2 cellular contexts compared by ENCODE assay signal in the genomic region with DNA sequence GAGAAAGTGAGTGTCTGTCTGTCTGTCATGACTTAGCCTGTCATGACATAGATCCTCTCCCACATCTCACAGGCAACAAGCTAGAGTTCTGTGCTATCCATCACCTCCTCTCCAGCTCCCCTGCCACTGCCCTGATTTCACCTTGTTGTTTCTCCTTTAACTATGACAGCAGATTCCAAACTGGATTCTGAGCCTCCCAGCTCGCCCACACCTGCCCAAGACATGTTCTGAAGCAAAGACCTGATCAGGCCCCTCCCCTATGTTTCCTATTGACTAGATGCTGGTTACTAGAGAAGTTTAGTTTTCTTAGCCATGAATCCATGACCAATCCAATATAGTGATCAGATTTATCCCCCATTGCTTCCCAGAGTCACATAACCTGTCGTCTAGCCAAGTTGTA.
TF ChIP-seq lines count a peak whose summit lies in the region.

No MANE protein-coding gene starts in this region.

TF ChIP-seq in SK-N-SH, 30 proteins besides CTCF, POLR2A, EP300 and RAD21 (continued from another document):
- TF ChIP-seq SMC3 (IDR thresholded peaks at IDR 0.05; ENCODE audit: low read depth, low read length), result no peak
- TF ChIP-seq, protein P1, sequence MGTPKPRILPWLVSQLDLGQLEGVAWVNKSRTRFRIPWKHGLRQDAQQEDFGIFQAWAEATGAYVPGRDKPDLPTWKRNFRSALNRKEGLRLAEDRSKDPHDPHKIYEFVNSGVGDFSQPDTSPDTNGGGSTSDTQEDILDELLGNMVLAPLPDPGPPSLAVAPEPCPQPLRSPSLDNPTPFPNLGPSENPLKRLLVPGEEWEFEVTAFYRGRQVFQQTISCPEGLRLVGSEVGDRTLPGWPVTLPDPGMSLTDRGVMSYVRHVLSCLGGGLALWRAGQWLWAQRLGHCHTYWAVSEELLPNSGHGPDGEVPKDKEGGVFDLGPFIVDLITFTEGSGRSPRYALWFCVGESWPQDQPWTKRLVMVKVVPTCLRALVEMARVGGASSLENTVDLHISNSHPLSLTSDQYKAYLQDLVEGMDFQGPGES (IDR thresholded peaks at IDR 0.05; ENCODE audit: low read depth, low read length), result no peak
- TF ChIP-seq FOXM1 (IDR thresholded peaks at IDR 0.05; ENCODE audit: low read depth), result no peak
- TF ChIP-seq SIN3A (IDR thresholded peaks at IDR 0.05; ENCODE audit: borderline replicate concordance, low read depth, low read length), result no peak

TF ChIP-seq in SK-N-SH treated with all-trans-retinoic acid at 6 μM for 48 hours, 23 proteins besides CTCF, POLR2A, EP300 and RAD21 (continued from another document):
- TF ChIP-seq, protein P2, sequence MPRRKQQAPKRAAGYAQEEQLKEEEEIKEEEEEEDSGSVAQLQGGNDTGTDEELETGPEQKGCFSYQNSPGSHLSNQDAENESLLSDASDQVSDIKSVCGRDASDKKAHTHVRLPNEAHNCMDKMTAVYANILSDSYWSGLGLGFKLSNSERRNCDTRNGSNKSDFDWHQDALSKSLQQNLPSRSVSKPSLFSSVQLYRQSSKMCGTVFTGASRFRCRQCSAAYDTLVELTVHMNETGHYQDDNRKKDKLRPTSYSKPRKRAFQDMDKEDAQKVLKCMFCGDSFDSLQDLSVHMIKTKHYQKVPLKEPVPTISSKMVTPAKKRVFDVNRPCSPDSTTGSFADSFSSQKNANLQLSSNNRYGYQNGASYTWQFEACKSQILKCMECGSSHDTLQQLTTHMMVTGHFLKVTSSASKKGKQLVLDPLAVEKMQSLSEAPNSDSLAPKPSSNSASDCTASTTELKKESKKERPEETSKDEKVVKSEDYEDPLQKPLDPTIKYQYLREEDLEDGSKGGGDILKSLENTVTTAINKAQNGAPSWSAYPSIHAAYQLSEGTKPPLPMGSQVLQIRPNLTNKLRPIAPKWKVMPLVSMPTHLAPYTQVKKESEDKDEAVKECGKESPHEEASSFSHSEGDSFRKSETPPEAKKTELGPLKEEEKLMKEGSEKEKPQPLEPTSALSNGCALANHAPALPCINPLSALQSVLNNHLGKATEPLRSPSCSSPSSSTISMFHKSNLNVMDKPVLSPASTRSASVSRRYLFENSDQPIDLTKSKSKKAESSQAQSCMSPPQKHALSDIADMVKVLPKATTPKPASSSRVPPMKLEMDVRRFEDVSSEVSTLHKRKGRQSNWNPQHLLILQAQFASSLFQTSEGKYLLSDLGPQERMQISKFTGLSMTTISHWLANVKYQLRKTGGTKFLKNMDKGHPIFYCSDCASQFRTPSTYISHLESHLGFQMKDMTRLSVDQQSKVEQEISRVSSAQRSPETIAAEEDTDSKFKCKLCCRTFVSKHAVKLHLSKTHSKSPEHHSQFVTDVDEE (CRISPR knock-in tag; IDR thresholded peaks at IDR 0.05), result no peak
- TF ChIP-seq, protein P3, sequence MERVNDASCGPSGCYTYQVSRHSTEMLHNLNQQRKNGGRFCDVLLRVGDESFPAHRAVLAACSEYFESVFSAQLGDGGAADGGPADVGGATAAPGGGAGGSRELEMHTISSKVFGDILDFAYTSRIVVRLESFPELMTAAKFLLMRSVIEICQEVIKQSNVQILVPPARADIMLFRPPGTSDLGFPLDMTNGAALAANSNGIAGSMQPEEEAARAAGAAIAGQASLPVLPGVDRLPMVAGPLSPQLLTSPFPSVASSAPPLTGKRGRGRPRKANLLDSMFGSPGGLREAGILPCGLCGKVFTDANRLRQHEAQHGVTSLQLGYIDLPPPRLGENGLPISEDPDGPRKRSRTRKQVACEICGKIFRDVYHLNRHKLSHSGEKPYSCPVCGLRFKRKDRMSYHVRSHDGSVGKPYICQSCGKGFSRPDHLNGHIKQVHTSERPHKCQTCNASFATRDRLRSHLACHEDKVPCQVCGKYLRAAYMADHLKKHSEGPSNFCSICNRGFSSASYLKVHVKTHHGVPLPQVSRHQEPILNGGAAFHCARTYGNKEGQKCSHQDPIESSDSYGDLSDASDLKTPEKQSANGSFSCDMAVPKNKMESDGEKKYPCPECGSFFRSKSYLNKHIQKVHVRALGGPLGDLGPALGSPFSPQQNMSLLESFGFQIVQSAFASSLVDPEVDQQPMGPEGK (CRISPR knock-in tag; IDR thresholded peaks at IDR 0.05; ENCODE audit: borderline replicate concordance), result no peak
- no peak for TF ChIP-seq ZFP30 (CRISPR knock-in tag; IDR thresholded peaks at IDR 0.05)
- TF ChIP-seq ZFP3 (CRISPR knock-in tag; IDR thresholded peaks at IDR 0.05), result no peak
- no peak for TF ChIP-seq ZNF8 (CRISPR knock-in tag; IDR thresholded peaks at IDR 0.05)
TF ChIP-seq in SK-N-SH treated with all-trans-retinoic acid at 6 μM for 48 hours: peak in this region for 0.
